14 cellular contexts compared by ENCODE assay signal in genomic region chr20:20439602-20440001, GRCh38.
"Had no signal": no experiment of that assay in that cellular context is flagged by ENCODE, and none has a peak within 500 bp of the region (broad histone marks: within the 10 kb centered on the region; RNA-seq: fewer than 3 reads in every experiment).

No MANE protein-coding gene starts in this region.

- H3K4me3 ChIP-seq: ascending aorta, cardiac muscle cell, left ventricle myocardium inferior, prostate gland, skin epidermis, upper lobe of left lung had no signal

- DNase-seq: activated CD4-positive, alpha-beta T cell treated with anti-CD3 and anti-CD28 coated beads for 1 hour; activated CD4-positive, alpha-beta T cell treated with anti-CD3 and anti-CD28 coated beads, Interleukin-2, amount 50 U/mL, for 48 hours; activated naive CD4-positive, alpha-beta T cell treated with anti-CD3 and anti-CD28 coated beads, Interleukin-2, amount 10 ng/mL, durations not matched to agents 7 days and 5 days; activated T-cell treated with anti-CD3 and anti-CD28 coated beads, Interleukin-2, amount 50 U/mL, for 24 hours; left ventricle myocardium inferior; mesendoderm; occipital lobe; right cardiac atrium; stimulated activated naive CD8-positive, alpha-beta T cell treated with anti-CD3 and anti-CD28 coated beads, Interleukin-15, Interleukin-2, amounts not matched to agents 100 U/mL and 50 U/mL, for 24 hours; upper lobe of left lung had no signal

- H3K36me3 ChIP-seq: cardiac muscle cell, left ventricle myocardium inferior, prostate gland had no signal

- H3K9me3 ChIP-seq: ascending aorta, left ventricle myocardium inferior, prostate gland, upper lobe of left lung had no signal

- ATAC-seq: right cardiac atrium; stimulated activated naive CD8-positive, alpha-beta T cell treated with anti-CD3 and anti-CD28 coated beads, Interleukin-15, Interleukin-2, amounts not matched to agents 100 U/mL and 50 U/mL, for 24 hours had no signal

- H3K4me1 ChIP-seq: ascending aorta, prostate gland had no signal
